ENCODE assay signal across 1 cellular context in the genomic region with DNA sequence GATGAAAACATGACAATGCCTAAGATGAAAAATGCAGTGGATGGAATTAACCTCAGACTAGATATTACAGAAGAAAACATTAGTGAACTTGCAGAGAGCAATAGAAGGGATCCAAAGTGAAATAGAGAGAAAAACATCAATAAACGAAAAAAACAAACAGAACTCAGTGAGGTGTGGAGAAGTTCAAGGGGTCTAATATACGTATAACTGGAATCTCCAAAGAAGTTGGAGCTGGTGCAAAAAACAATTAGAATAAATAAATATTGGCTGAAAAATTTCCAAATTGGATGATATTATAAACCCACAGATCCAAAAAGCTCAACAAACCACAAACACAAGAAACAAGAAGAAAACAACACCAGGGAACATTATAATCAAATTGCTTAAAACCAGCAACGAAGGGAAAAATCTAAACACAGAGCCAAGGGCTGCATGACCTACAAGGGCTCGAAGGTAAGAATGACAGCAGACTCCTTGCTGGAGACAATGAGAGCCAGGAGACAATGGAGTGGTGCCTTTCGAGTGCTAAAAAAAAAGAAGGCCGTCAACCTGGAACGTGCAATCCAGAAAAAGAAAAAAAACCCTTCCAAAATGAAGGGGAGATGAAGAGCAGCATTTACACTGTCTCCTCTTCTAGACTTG.
A peak's percentile ranks its signal among the peaks of the same experiment; 100 is the strongest.
TF ChIP-seq lines count a peak whose summit lies in the region.

No MANE protein-coding gene starts in this region.

TF ChIP-seq in K562, 482 proteins besides CTCF, POLR2A, EP300 and RAD21:
- peak; percentile 89 for TF ChIP-seq CBX5 (IDR thresholded peaks at IDR 0.05; ENCODE audit: borderline replicate concordance, low read depth)
- TF ChIP-seq PCBP1 (IDR thresholded peaks at IDR 0.05; ENCODE audit: low read depth, low read length, poor library complexity, severe bottlenecking), result no peak
- TF ChIP-seq U2AF2 (optimal IDR thresholded peaks at IDR 0.05; ENCODE audit: low read depth, low read length), result no peak
- no peak for TF ChIP-seq RBM15 (IDR thresholded peaks at IDR 0.05; ENCODE audit: insufficient read depth, low read length)
- TF ChIP-seq TRIM24 (IDR thresholded peaks at IDR 0.05), result peak in 1 of 2 experiments; percentile 72; a peak in 1 of 4 replicates
- no peak for TF ChIP-seq TSC22D4 (tag; IDR thresholded peaks at IDR 0.05)
- TF ChIP-seq EHMT2 (IDR thresholded peaks at IDR 0.05), result peak; percentile 81
- TF ChIP-seq ZEB2 (IDR thresholded peaks at IDR 0.05), result peak; percentile 54; the same call in 1 of the 2 replicates
- peak; percentile 98 for TF ChIP-seq TRIM28 (IDR thresholded peaks at IDR 0.05)
- 0 out of 2 replicates have a peak, but pooled peaks have one; percentile 30 for TF ChIP-seq MTA3 (IDR thresholded peaks at IDR 0.05; ENCODE audit: borderline replicate concordance)
- TF ChIP-seq ZNF384 (IDR thresholded peaks at IDR 0.05; ENCODE audit: low read depth, low read length), result peak; percentile 66
- peak; percentile 88; the same call in 1 of the 2 replicates for TF ChIP-seq CBX1 (IDR thresholded peaks at IDR 0.05; ENCODE audit: low read depth)
- TF ChIP-seq SLC30A9 (CRISPR knock-in tag; IDR thresholded peaks at IDR 0.05), result no peak
- TF ChIP-seq, protein P1, sequence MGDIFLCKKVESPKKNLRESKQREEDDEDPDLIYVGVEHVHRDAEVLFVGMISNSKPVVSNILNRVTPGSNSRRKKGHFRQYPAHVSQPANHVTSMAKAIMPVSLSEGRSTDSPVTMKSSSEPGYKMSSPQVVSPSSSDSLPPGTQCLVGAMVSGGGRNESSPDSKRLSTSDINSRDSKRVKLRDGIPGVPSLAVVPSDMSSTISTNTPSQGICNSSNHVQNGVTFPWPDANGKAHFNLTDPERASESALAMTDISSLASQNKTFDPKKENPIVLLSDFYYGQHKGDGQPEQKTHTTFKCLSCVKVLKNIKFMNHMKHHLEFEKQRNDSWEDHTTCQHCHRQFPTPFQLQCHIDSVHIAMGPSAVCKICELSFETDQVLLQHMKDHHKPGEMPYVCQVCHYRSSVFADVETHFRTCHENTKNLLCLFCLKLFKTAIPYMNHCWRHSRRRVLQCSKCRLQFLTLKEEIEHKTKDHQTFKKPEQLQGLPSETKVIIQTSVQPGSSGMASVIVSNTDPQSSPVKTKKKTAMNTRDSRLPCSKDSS (IDR thresholded peaks at IDR 0.05; ENCODE audit: low read depth, partially characterized antibody), result peak; percentile 53
- TF ChIP-seq EGR1 (conservative IDR thresholded peaks at IDR 0.05), result no peak
- peak; percentile 54 to 96 for TF ChIP-seq CBX3 (IDR thresholded peaks at IDR 0.05; ENCODE audit: borderline replicate concordance in 1 of 2, low read length in 2 of 2)
